ENCODE assay signal across 1 cellular context in the genomic region with DNA sequence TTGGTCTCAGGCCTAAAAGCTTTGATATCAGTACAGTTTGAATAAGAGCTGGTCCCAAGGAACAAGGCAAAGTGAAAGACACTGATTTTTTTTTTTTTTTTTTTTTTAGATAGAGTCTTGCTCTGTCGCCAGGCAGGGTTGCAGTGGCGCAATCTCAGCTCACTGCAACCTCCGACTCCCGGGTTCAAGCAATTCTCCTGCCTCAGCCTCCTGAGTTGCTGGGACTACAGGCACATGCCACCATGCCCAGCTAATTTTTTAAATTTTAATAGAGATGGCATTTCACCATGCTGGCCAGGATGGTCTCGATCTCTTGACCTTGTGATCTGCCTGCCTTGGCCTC.
A peak's percentile ranks its signal among the peaks of the same experiment; 100 is the strongest.
TF ChIP-seq lines count a peak whose summit lies in the region.

No MANE protein-coding gene starts in this region.

TF ChIP-seq in HepG2, 621 proteins besides CTCF, POLR2A, EP300 and RAD21:
- peak; percentile 33; the same call in 1 of the 2 replicates for TF ChIP-seq GFI1 (CRISPR knock-in tag; IDR thresholded peaks at IDR 0.05; ENCODE audit: borderline replicate concordance)
